In genomic region chr1:46717654-46718053, GRCh38 we compare ENCODE assay signal across 3 cellular contexts.
TF ChIP-seq lines count a peak whose summit lies in the region.

No MANE protein-coding gene starts in this region.

TF ChIP-seq in HEK293, 187 proteins besides CTCF, POLR2A, EP300 and RAD21:
- TF ChIP-seq SCRT2 (tag by site-specific recombination; IDR thresholded peaks at IDR 0.05) = no peak
- no peak for TF ChIP-seq ZNF19 (tag by site-specific recombination; IDR thresholded peaks at IDR 0.05; ENCODE audit: low read depth)
- no peak for TF ChIP-seq RBAK (tag by site-specific recombination; IDR thresholded peaks at IDR 0.05)
- TF ChIP-seq PRDM1 (tag by site-specific recombination; IDR thresholded peaks at IDR 0.05) = peak; percentile 92
- TF ChIP-seq ZBTB17 (tag by site-specific recombination; IDR thresholded peaks at IDR 0.05) = peak; percentile 49
- TF ChIP-seq ZNF514 (tag by site-specific recombination; IDR thresholded peaks at IDR 0.05) = no peak
TF ChIP-seq in HEK293: peak in this region for 2.

TF ChIP-seq in GM12878, 131 proteins besides CTCF, POLR2A, EP300 and RAD21:
- TF ChIP-seq HCFC1 (IDR thresholded peaks at IDR 0.05; ENCODE audit: low read length) (no peak), REST (IDR thresholded peaks at IDR 0.05; ENCODE audit: low read depth, low read length) (no peak), RFX5 (IDR thresholded peaks at IDR 0.05; ENCODE audit: low read depth, low read length) (no peak), SIN3A (IDR thresholded peaks at IDR 0.05; ENCODE audit: low read depth, low read length) (no peak), NBN (IDR thresholded peaks at IDR 0.05) (no peak), CREB1 (IDR thresholded peaks at IDR 0.05; ENCODE audit: low read depth) (no peak), IRF5 (IDR thresholded peaks at IDR 0.05; ENCODE audit: borderline replicate concordance) (no peak), MYB (IDR thresholded peaks at IDR 0.05; ENCODE audit: borderline replicate concordance, low read depth, low read length) (no peak), POLR2AphosphoS2 (IDR thresholded peaks at IDR 0.05; ENCODE audit: low read depth, low read length) (no peak), IRF3 (IDR thresholded peaks at IDR 0.05) (no peak), SIX5 (IDR thresholded peaks at IDR 0.05; ENCODE audit: low read depth, low read length, severe bottlenecking) (no peak)
- TF ChIP-seq, protein P1, sequence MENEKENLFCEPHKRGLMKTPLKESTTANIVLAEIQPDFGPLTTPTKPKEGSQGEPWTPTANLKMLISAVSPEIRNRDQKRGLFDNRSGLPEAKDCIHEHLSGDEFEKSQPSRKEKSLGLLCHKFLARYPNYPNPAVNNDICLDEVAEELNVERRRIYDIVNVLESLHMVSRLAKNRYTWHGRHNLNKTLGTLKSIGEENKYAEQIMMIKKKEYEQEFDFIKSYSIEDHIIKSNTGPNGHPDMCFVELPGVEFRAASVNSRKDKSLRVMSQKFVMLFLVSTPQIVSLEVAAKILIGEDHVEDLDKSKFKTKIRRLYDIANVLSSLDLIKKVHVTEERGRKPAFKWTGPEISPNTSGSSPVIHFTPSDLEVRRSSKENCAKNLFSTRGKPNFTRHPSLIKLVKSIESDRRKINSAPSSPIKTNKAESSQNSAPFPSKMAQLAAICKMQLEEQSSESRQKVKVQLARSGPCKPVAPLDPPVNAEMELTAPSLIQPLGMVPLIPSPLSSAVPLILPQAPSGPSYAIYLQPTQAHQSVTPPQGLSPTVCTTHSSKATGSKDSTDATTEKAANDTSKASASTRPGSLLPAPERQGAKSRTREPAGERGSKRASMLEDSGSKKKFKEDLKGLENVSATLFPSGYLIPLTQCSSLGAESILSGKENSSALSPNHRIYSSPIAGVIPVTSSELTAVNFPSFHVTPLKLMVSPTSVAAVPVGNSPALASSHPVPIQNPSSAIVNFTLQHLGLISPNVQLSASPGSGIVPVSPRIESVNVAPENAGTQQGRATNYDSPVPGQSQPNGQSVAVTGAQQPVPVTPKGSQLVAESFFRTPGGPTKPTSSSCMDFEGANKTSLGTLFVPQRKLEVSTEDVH (IDR thresholded peaks at IDR 0.05; ENCODE audit: low read depth, partially characterized antibody) = no peak

TF ChIP-seq in GM12891, 5 proteins besides CTCF, POLR2A, EP300 and RAD21:
- TF ChIP-seq POU2F2 (IDR thresholded peaks at IDR 0.05; ENCODE audit: low read depth, low read length) (no peak), SPI1 (IDR thresholded peaks at IDR 0.05; ENCODE audit: low read depth, low read length) (no peak), PAX5 (IDR thresholded peaks at IDR 0.05; ENCODE audit: insufficient read depth, low read length, severe bottlenecking) (no peak), TAF1 (IDR thresholded peaks at IDR 0.05; ENCODE audit: low read depth, low read length) (no peak), POLR2AphosphoS5 (IDR thresholded peaks at IDR 0.05; ENCODE audit: low read depth, low read length) (no peak)
